Comparison of ENCODE assay signal across 9 cellular contexts in the genomic region with DNA sequence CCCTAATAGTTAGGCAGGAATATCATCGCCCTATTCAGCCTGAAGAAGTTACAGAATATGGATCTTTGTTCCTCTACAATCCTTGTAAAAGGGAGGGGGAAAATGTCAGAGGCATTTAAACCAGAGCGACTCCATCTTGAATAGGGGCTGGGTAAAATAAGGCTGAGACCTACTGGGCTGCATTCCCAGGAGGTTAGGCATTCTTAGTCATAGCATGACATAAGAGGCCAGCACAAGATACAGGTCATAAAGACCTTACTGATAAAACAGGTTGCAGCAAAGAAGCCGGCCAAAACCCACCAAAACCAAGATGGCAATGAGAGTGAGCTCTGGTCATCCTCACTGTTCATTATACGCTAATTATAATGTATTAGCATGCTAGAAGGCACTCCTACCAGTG. TPM values are rescaled to one million over a fixed set of nuclear protein-coding genes. Genes with fewer than 3 reads are reported as not detected.
"Had no signal": no experiment of that assay in that cellular context is flagged by ENCODE, and none has a peak within 500 bp of the region (broad histone marks: within the 10 kb centered on the region; RNA-seq: fewer than 3 reads in every experiment).

No MANE protein-coding gene starts in this region.

RNA-seq across cellular contexts. Expression of a gene that starts 15.4 kb away (rescaled TPM):
- total RNA-seq: activated naive CD4-positive, alpha-beta T cell treated with anti-CD3 and anti-CD28 coated beads for 36 hours; activated naive CD4-positive, alpha-beta T cell treated with anti-CD3 and anti-CD28 coated beads, Interleukin-2, amount 50 U/mL, for 72 hours; activated naive CD8-positive, alpha-beta T cell treated with anti-CD3 and anti-CD28 coated beads for 36 hours; activated naive CD8-positive, alpha-beta T cell treated with anti-CD3 and anti-CD28 coated beads, Interleukin-2, amount 10 ng/mL, durations not matched to agents 7 days and 5 days; activated T-cell treated with anti-CD3 and anti-CD28 coated beads, Interleukin-2, amount 50 U/mL, for 4 hours; activated T-cell treated with anti-CD3 and anti-CD28 coated beads, Interleukin-2, amount 50 U/mL, for 72 hours; activated T-helper 1 cell treated with anti-CD3 and anti-CD28 coated beads, Interleukin-12 subunit alpha, Interleukin-12 subunit beta, Interleukin-2, Interleukin-4 antibody, amounts not matched to agents 30 ng/mL and 10 ng/mL and 1 ng/mL, durations not matched to agents 14 hours and 24 hours and 36 hours; activated T-helper 17 cell treated with anti-CD3 and anti-CD28 coated beads, Interleukin-2, amount 50 U/mL, for 72 hours; activated T-helper 2 cell treated with anti-CD3 and anti-CD28 coated beads, Interferon-gamma antibody, Interleukin-2, Interleukin-4, amounts not matched to agents 10 μg/mL and 5 μg/mL and 100 μg/mL, durations not matched to agents 14 hours and 24 hours and 36 hours had no signal
